Comparison of ENCODE assay signal across 8 cellular contexts in the genomic region with DNA sequence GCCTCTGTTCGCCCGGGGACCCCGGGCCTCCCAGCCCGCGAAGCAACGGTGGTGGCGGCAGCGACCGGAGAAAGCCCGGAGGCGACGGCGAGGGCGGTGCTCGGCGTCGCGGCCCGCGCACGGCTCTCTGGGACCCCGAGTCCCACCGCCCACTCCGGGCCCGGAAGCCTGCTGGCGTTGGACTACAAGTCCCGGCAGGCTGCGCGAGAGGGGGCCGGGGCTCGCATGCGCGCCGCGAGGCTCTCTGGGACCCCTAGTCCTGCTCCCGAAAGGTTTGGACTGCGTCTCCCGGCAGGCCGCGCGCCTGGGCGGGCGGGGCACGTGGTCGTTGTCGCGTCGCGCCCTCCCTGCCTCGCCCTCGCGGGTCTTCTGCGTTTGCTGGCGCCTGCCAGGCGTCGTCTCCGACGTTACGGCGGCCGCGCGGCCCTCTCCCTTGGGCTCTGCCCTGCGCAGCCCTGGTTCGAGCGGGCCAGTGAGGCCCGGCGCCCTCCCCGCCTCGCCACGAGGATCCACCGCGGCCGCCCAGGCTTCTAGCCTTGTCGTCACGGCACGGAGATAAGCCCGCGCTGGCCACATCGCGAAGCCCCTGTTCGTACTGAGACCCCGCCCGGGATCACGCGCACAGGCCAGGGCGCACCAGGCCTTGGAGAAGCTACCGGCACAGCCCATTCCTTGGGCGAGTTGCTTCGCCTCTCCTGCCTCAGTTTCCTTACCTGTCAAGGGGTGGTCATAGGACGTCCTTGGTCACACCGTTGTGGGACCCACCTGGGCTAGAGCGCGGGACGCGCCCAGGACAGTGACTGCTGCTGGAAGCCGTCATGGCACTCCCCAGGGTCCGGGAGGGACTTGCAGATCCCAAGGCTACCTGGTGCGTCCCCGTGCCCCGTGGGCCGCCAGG. TPM values are rescaled to one million over a fixed set of nuclear protein-coding genes. Genes with fewer than 3 reads are reported as not detected.
DNase-seq lines count a peak whose midpoint lies in the region; ATAC-seq and TF ChIP-seq lines count a peak whose summit lies in the region.

TSS of gene STK25 (minus strand) at position 75 of the 898 bp plus-strand sequence. CDS start 549 bp downstream, outside the sequence.

- peaks cover 4% of the 10 kb centered on the region for H3K27me3 ChIP-seq in H7 (ENCODE audit: control insufficient read depth, insufficient read depth, low read length)

- H3K27me3 Mint-ChIP-seq in nephron progenitor cell (ENCODE audit: low read depth, poor library complexity) = peaks cover 12% of the 10 kb centered on the region
- H3K27me3 Mint-ChIP-seq in stimulated activated naive CD8-positive, alpha-beta T cell treated with anti-CD3 and anti-CD28 coated beads, Interleukin-15, amount 100 ng/mL, for 72 hours = no peaks in the 10 kb centered on the region

- H3K36me3 Mint-ChIP-seq in nephron progenitor cell (ENCODE audit: low read depth) = peaks cover 5% of the 10 kb centered on the region

- peak within 1 kb of the TSS; percentile 89 for H3K4me3 ChIP-seq in H7 (ENCODE audit: insufficient read depth, low read depth, low read length)
- peak within 1 kb of the TSS; percentile 79 for H3K4me3 ChIP-seq in fibroblast of the aortic adventitia (ENCODE audit: low read depth, low read length)

- peak; percentile 96 for ATAC-seq in stimulated activated naive CD8-positive, alpha-beta T cell treated with anti-CD3 and anti-CD28 coated beads, Interleukin-15, amount 100 ng/mL, for 72 hours

- H3K4me1 Mint-ChIP-seq in nephron progenitor cell = peaks cover 35% of the 10 kb centered on the region
- H3K4me1 Mint-ChIP-seq in stimulated activated naive CD8-positive, alpha-beta T cell treated with anti-CD3 and anti-CD28 coated beads, Interleukin-15, amount 100 ng/mL, for 72 hours = peaks cover 40% of the 10 kb centered on the region

- no peaks in the 10 kb centered on the region for H3K36me3 ChIP-seq in H7 (replicated peaks; ENCODE audit: control insufficient read depth, insufficient read depth, low read length)

- DNase-seq in ELR (ENCODE audit: low read depth) (peak; percentile 98), H7 (peak; percentile 100), M059J (ENCODE audit: low read depth) (peak; percentile 95), SHP77 (lab: John Stamatoyannopoulos, UW) (peak; percentile 95 to 97), fibroblast of the aortic adventitia (ENCODE audit: low read depth) (peak; percentile 97), nephron progenitor cell (peak; percentile 98)
- DNase-seq in activated effector memory CD4-positive, alpha-beta T cell treated with Interleukin-2 at 50 U/mL for 16 hours = peak; percentile 98
- DNase-seq in stimulated activated naive CD8-positive, alpha-beta T cell treated with anti-CD3 and anti-CD28 coated beads, Interleukin-15, amount 100 ng/mL, for 72 hours = peak; percentile 96 to 98

- H3K4me3 Mint-ChIP-seq in nephron progenitor cell = peak within 1 kb of the TSS; percentile 86
- H3K4me3 Mint-ChIP-seq in stimulated activated naive CD8-positive, alpha-beta T cell treated with anti-CD3 and anti-CD28 coated beads, Interleukin-15, amount 100 ng/mL, for 72 hours = peak within 1 kb of the TSS; percentile 87 to 95

- H3K9me3 Mint-ChIP-seq in nephron progenitor cell = no peaks in the 10 kb centered on the region
- no peaks in the 10 kb centered on the region for H3K9me3 Mint-ChIP-seq in stimulated activated naive CD8-positive, alpha-beta T cell treated with anti-CD3 and anti-CD28 coated beads, Interleukin-15, amount 100 ng/mL, for 72 hours

- TF ChIP-seq CTCF in fibroblast of the aortic adventitia (IDR thresholded peaks at IDR 0.05; ENCODE audit: insufficient read depth, low read length) (no peak), nephron progenitor cell (IDR thresholded peaks at IDR 0.05) (no peak)

- H3K27ac Mint-ChIP-seq in nephron progenitor cell = no peak within 1 kb of the TSS
- peak within 1 kb of the TSS; percentile 86 to 97 for H3K27ac Mint-ChIP-seq in stimulated activated naive CD8-positive, alpha-beta T cell treated with anti-CD3 and anti-CD28 coated beads, Interleukin-15, amount 100 ng/mL, for 72 hours

RNA-seq across cellular contexts. Expression of gene STK25, which starts in this region (rescaled TPM):
- 353 and 443 TPM in 2 replicates for total RNA-seq in H7 (2014; rRNA removed; shearing (Covaris generic))
- total RNA-seq in M059J (2014; rRNA removed; shearing (Covaris generic)) = 110 and 133 TPM in 2 replicates
- total RNA-seq in fibroblast of the aortic adventitia (ENCODE audit: low replicate concordance) = 143 TPM in 2 replicates

Comparison
In these comparisons a context has a peak if more than half of its experiments do, and no peak if none do; other contexts are left out.
1. Peak in every context shown above with its lines: DNase-seq, ATAC-seq and H3K4me3 ChIP-seq.